In genomic region chr17:45073414-45074070, GRCh38 we compare ENCODE assay signal across 10 cellular contexts. TPM values are rescaled to one million over a fixed set of nuclear protein-coding genes. Genes with fewer than 3 reads are reported as not detected.
DNase-seq lines count a peak whose midpoint lies in the region; ATAC-seq, FAIRE-seq and TF ChIP-seq lines count a peak whose summit lies in the region.
"Had no signal": no experiment of that assay in that cellular context is flagged by ENCODE, and none has a peak within 500 bp of the region (broad histone marks: within the 10 kb centered on the region; RNA-seq: fewer than 3 reads in every experiment).

No MANE protein-coding gene starts in this region.

- intact Hi-C loops in IMR-90 (cut with micrococcal nuclease), result no loop called here
- intact Hi-C loops in activated CD8-positive, alpha-beta T cell treated with anti-CD3 and anti-CD28 coated beads for 36 hours (cut with micrococcal nuclease), result no loop called here
- intact Hi-C loops in head of caudate nucleus (cut with DNase I), result no loop called here

- no CpG with 5 or more reads among the region's 5 CpGs for whole genome bisulfite sequencing in IMR-90 (ENCODE audit: extremely low coverage in 2 of 2, insufficient read length in 1 of 2), 2 experiments
- 47 to 48% methylated on average over 5 of the region's 5 CpGs for WGBS in gastroesophageal sphincter (ENCODE audit: low coverage in 1 of 2), 2 donors

- peaks cover 30% of the 10 kb centered on the region for H3K36me3 Mint-ChIP-seq in activated CD8-positive, alpha-beta T cell treated with anti-CD3 and anti-CD28 coated beads for 36 hours (ENCODE audit: low read depth)

- ATAC-seq in IMR-90 (ENCODE audit: low read depth) (peak; percentile 89), gastroesophageal sphincter (peak; percentile 96)
- ATAC-seq in activated CD8-positive, alpha-beta T cell treated with anti-CD3 and anti-CD28 coated beads for 36 hours, result no peak
- ATAC-seq: effector memory CD8-positive, alpha-beta T cell had no signal

- H3K9me1 ChIP-seq in IMR-90 (ENCODE audit: insufficient read depth, low read length), result peaks cover 10% of the 10 kb centered on the region

- H3K9ac ChIP-seq in IMR-90 (ENCODE audit: low read depth, low read length) (peak overlapping the region; percentile 66), subcutaneous abdominal adipose tissue (ENCODE audit: low read length in 5 of 5) (no peak overlapping the region)

- BruUV-seq in IMR-90 (replicated peaks; lab: Mats Ljungman, UMichigan), result no TSS peak

- H4K8ac ChIP-seq in IMR-90 (ENCODE audit: low read depth in 2 of 2, low read length in 2 of 2), result peak overlapping the region; percentile 64 to 99

- H4K91ac ChIP-seq in IMR-90 (ENCODE audit: insufficient read depth, low read depth, low read length), result peak overlapping the region; percentile 98

- no peak for FAIRE-seq in D721Med (lab: Jason Lieb, UNC)

- TF ChIP-seq POLR2A in IMR-90 (IDR thresholded peaks at IDR 0.05; ENCODE audit: low read depth, low read length), result no peak
- TF ChIP-seq POLR2A in gastroesophageal sphincter (IDR thresholded peaks at IDR 0.05), result no peak

- peak overlapping the region; percentile 95 for H3K23ac ChIP-seq in IMR-90 (ENCODE audit: low read depth, low read length)

- no peaks in the 10 kb centered on the region for H3K27me3 Mint-ChIP-seq in activated CD8-positive, alpha-beta T cell treated with anti-CD3 and anti-CD28 coated beads for 36 hours
- H3K27me3 Mint-ChIP-seq: effector memory CD8-positive, alpha-beta T cell had no signal

- peak overlapping the region; percentile 64 for H2AFZ ChIP-seq in IMR-90 (replicated peaks; ENCODE audit: low read length, poor library complexity)

- H3K4me1 Mint-ChIP-seq in activated CD8-positive, alpha-beta T cell treated with anti-CD3 and anti-CD28 coated beads for 36 hours (ENCODE audit: low read depth), result peaks cover 32% of the 10 kb centered on the region

- H3K36me3 ChIP-seq in IMR-90 (ENCODE audit: control insufficient read depth, insufficient read depth, low read length) (peaks cover 26% of the 10 kb centered on the region), gastroesophageal sphincter (peaks cover 0 to 63% of the 10 kb centered on the region in 2 donors), subcutaneous abdominal adipose tissue (ENCODE audit: control insufficient read depth in 5 of 5, insufficient read depth in 5 of 5, low read length in 5 of 5) (peaks cover 0 to 21% (median 15%) of the 10 kb centered on the region in 5 donors)

- peak overlapping the region; percentile 100 for H3K27ac ChIP-seq in IMR-90 (ENCODE audit: insufficient read depth, low read length)
- peak overlapping the region in 3 of 4 donors; percentile 68 to 72 (median 70) for H3K27ac ChIP-seq in gastroesophageal sphincter
- peak overlapping the region; percentile 67 for H3K27ac ChIP-seq in subcutaneous abdominal adipose tissue (ENCODE audit: low read depth, low read length)

- H2BK120ac ChIP-seq in IMR-90 (ENCODE audit: low read depth, low read length), result peak overlapping the region; percentile 94

- no peaks in the 10 kb centered on the region for H3K9me3 ChIP-seq in IMR-90 (ENCODE audit: control insufficient read depth, insufficient read depth, low read length)
- H3K9me3 ChIP-seq in gastroesophageal sphincter, result no peaks in the 10 kb centered on the region
- no peaks in the 10 kb centered on the region for H3K9me3 ChIP-seq in subcutaneous abdominal adipose tissue (ENCODE audit: control insufficient read depth in 5 of 5, low read length in 5 of 5)

- H3K4me2 ChIP-seq in IMR-90 (ENCODE audit: low read depth, low read length), result peak overlapping the region; percentile 33; the same call in 1 of the 2 replicates

- dilution Hi-C loops in IMR-90 (cut with HindIII; ENCODE audit: low sequenced_read_pairs, unreplicated experiment), result no loop called here

- H3K9me3 Mint-ChIP-seq in activated CD8-positive, alpha-beta T cell treated with anti-CD3 and anti-CD28 coated beads for 36 hours, result no peaks in the 10 kb centered on the region
- H3K9me3 Mint-ChIP-seq: effector memory CD8-positive, alpha-beta T cell had no signal

- H3K4me3 Mint-ChIP-seq in activated CD8-positive, alpha-beta T cell treated with anti-CD3 and anti-CD28 coated beads for 36 hours, result no peak overlapping the region
- H3K4me3 Mint-ChIP-seq: effector memory CD8-positive, alpha-beta T cell had no signal

- in situ Hi-C loops in IMR-90 (cut with MboI; ENCODE audit: low sequenced_read_pairs), result no loop called here

- peak overlapping the region; percentile 17 for H3K27ac Mint-ChIP-seq in activated CD8-positive, alpha-beta T cell treated with anti-CD3 and anti-CD28 coated beads for 36 hours

- peak overlapping the region; percentile 98 for H4K5ac ChIP-seq in IMR-90 (ENCODE audit: low read depth, low read length)

- peak overlapping the region; percentile 88 for H2BK5ac ChIP-seq in IMR-90 (ENCODE audit: low read depth, low read length, poor library complexity, severe bottlenecking)

- peaks cover 36 to 63% of the 10 kb centered on the region in 2 experiments for H3K79me1 ChIP-seq in IMR-90 (ENCODE audit: low read depth in 1 of 2, low read length in 2 of 2)

- H3K4me3 ChIP-seq in IMR-90 (ENCODE audit: insufficient read depth, low read depth, low read length), result no peak overlapping the region
- H3K4me3 ChIP-seq in gastroesophageal sphincter, result no peak overlapping the region
- no peak overlapping the region for H3K4me3 ChIP-seq in subcutaneous abdominal adipose tissue (ENCODE audit: low read depth in 1 of 5, low read length in 5 of 5)

- H3K14ac ChIP-seq in IMR-90 (replicated peaks; ENCODE audit: low read depth, low read length), result peak overlapping the region; percentile 92

- CTCF ChIA-PET in IMR-90 (lab: Yijun Ruan, JAX), result interaction anchor here (1.0 to 1.5 kb wide), 5 partner anchors 9 to 62 kb away, joined by 4 to 6 read pairs (median 4); partner anchors contain the start of gene ACBD4
- CTCF ChIA-PET in activated CD8-positive, alpha-beta T cell treated with anti-CD3 and anti-CD28 coated beads for 36 hours (lab: Charles Lee), result interaction anchor here (0.7 to 2.0 kb wide), 3 partner anchors 26 to 71 kb away, joined by 3 to 6 read pairs (median 5); partner anchors contain the start of gene ACBD4

- H3K4me1 ChIP-seq in IMR-90 (ENCODE audit: control insufficient read depth, insufficient read depth, low read length) (peaks cover 14% of the 10 kb centered on the region), gastroesophageal sphincter (peaks cover 0 to 48% (median 10%) of the 10 kb centered on the region in 3 donors), subcutaneous abdominal adipose tissue (ENCODE audit: control insufficient read depth in 5 of 5, insufficient read depth in 5 of 5, low read length in 5 of 5) (peaks cover 4 to 33% (median 21%) of the 10 kb centered on the region in 5 donors)

- H2BK15ac ChIP-seq in IMR-90 (ENCODE audit: low read depth, low read length), result peak overlapping the region; percentile 77; the same call in 1 of the 3 replicates

- peak overlapping the region; percentile 90 for H3K18ac ChIP-seq in IMR-90 (ENCODE audit: low read depth, low read length)

- no peak for TF ChIP-seq EP300 in gastroesophageal sphincter (IDR thresholded peaks at IDR 0.05)

- TF ChIP-seq CTCF in IMR-90 (conservative IDR thresholded peaks at IDR 0.05; ENCODE audit: low read depth, low read length) (no peak), gastroesophageal sphincter (IDR thresholded peaks at IDR 0.05) (no peak), D721Med (IDR thresholded peaks at IDR 0.05; ENCODE audit: insufficient read depth, missing control alignments) (no peak)
- no peak for TF ChIP-seq CTCF in activated CD8-positive, alpha-beta T cell treated with anti-CD3 and anti-CD28 coated beads for 36 hours (IDR thresholded peaks at IDR 0.05)

- no peaks in the 10 kb centered on the region; the same call in 1 of the 2 replicates for H4K20me1 ChIP-seq in IMR-90 (ENCODE audit: insufficient read depth, low read length)

- H3K27me3 ChIP-seq in IMR-90 (ENCODE audit: control insufficient read depth, insufficient read depth, low read length) (no peaks in the 10 kb centered on the region), gastroesophageal sphincter (no peaks in the 10 kb centered on the region), subcutaneous abdominal adipose tissue (ENCODE audit: control insufficient read depth in 5 of 5, insufficient read depth in 4 of 5, low read length in 5 of 5) (no peaks in the 10 kb centered on the region)

- peak overlapping the region; percentile 96 for H2AK9ac ChIP-seq in IMR-90 (replicated peaks; ENCODE audit: low read depth, low read length, poor library complexity)

- H3K4ac ChIP-seq in IMR-90 (ENCODE audit: low read depth, low read length), result peak overlapping the region; percentile 98

- DNase-seq in IMR-90 (peak; percentile 97), D721Med (ENCODE audit: insufficient read length, low spot score) (no peak), head of caudate nucleus (no peak), NCI-H526 treated with DMSO at 0.1 percent for 48 hours (lab: John Stamatoyannopoulos, UW) (no peak)
- DNase-seq in activated CD8-positive, alpha-beta T cell treated with anti-CD3 and anti-CD28 coated beads for 36 hours, result no peak
- DNase-seq: activated CD4-positive, alpha-beta T cell treated with anti-CD3 and anti-CD28 coated beads for 48 hours; effector memory CD8-positive, alpha-beta T cell; NCI-H187 treated with DMSO at 0.1 percent for 48 hours had no signal

- POLR2A ChIA-PET in IMR-90 (lab: Charles Lee; ENCODE audit: unreplicated experiment), result interaction anchor here (0.6 kb wide), 2 partner anchors 12 to 33 kb away, joined by 4 to 16 read pairs; partner anchors contain the start of gene NMT1
- POLR2A ChIA-PET in activated CD8-positive, alpha-beta T cell treated with anti-CD3 and anti-CD28 coated beads for 36 hours (lab: Charles Lee), result interaction anchor here (0.7 to 1.3 kb wide), 4 partner anchors 12 to 36 kb away, joined by 3 to 4 read pairs (median 3); partner anchors contain the start of gene NMT1

- no peak for TF ChIP-seq RAD21 in IMR-90 (IDR thresholded peaks at IDR 0.05; ENCODE audit: low read length)

- H3K56ac ChIP-seq in IMR-90 (ENCODE audit: extremely low read depth, insufficient read depth, low read length), result peak overlapping the region; percentile 94

- H2BK20ac ChIP-seq in IMR-90 (ENCODE audit: low read depth, low read length), result peak overlapping the region; percentile 82

- H2AK5ac ChIP-seq in IMR-90 (ENCODE audit: low read depth, low read length), result peak overlapping the region; percentile 98

RNA-seq across cellular contexts. Expression of gene NMT1, which starts 12.4 kb away (rescaled TPM):
- total RNA-seq in IMR-90 (2012; rRNA removed) (57.5 and 60.6 TPM in 2 replicates), gastroesophageal sphincter (100 to 1,000 TPM in 1 of 4 donors, 10 to 100 TPM in 3; 63.5 to 129 (median 69.1) TPM)
- polyA plus RNA-seq in IMR-90 (2012; rRNA removed), result 36.0 and 38.0 TPM in 2 replicates
- polyA plus RNA-seq in IMR-90 (2012; cell fraction: cytosol; rRNA removed), result 21.3 and 29.7 TPM in 2 replicates
- polyA plus RNA-seq in IMR-90 (2012; cell fraction: nucleus; rRNA removed; ENCODE audit: low replicate concordance), result 26.3 and 44.4 TPM in 2 replicates
- total RNA-seq in activated CD8-positive, alpha-beta T cell treated with anti-CD3 and anti-CD28 coated beads for 36 hours, result 100 to 1,000 TPM; 156 to 169 TPM

RNA-seq across cellular contexts. Expression of gene DCAKD, which starts 22.1 kb away (rescaled TPM):
- total RNA-seq in IMR-90 (2012; rRNA removed), result 42.5 and 47.9 TPM in 2 replicates
- 31.3 and 32.3 TPM in 2 replicates for polyA plus RNA-seq in IMR-90 (2012; rRNA removed)
- 24.2 and 46.9 TPM in 2 replicates for polyA plus RNA-seq in IMR-90 (2012; cell fraction: cytosol; rRNA removed)
- 30.5 and 63.2 TPM in 2 replicates for polyA plus RNA-seq in IMR-90 (2012; cell fraction: nucleus; rRNA removed; ENCODE audit: low replicate concordance)
- 10 to 100 TPM; 34.3 to 35.8 TPM for total RNA-seq in activated CD8-positive, alpha-beta T cell treated with anti-CD3 and anti-CD28 coated beads for 36 hours
- total RNA-seq in gastroesophageal sphincter, result 10 to 100 TPM; 50.3 to 68.2 (median 58.0) TPM

RNA-seq across cellular contexts. Expression of gene PLCD3, which starts 58.8 kb away (rescaled TPM):
- total RNA-seq in IMR-90 (2012; rRNA removed) (5.3 and 5.6 TPM in 2 replicates), gastroesophageal sphincter (100 to 1,000 TPM in 2 of 4 donors, 10 to 100 TPM in 2; 50.4 to 147 (median 81.8) TPM)
- polyA plus RNA-seq in IMR-90 (2012; rRNA removed), result 36.6 and 39.0 TPM in 2 replicates
- polyA plus RNA-seq in IMR-90 (2012; cell fraction: cytosol; rRNA removed), result 14.8 and 45.8 TPM in 2 replicates
- polyA plus RNA-seq in IMR-90 (2012; cell fraction: nucleus; rRNA removed; ENCODE audit: low replicate concordance), result 35.9 and 73.0 TPM in 2 replicates
- 1 to 10 TPM; 3.9 to 6.6 TPM for total RNA-seq in activated CD8-positive, alpha-beta T cell treated with anti-CD3 and anti-CD28 coated beads for 36 hours
